Comparison of ENCODE assay signal across 1 cellular context in genomic region chr16:50367777-50368409, GRCh38.
TF ChIP-seq lines count a peak whose summit lies in the region.

No MANE protein-coding gene starts in this region.

TF ChIP-seq in liver, 16 proteins besides CTCF, POLR2A, EP300 and RAD21 (continued from another document):
- TF ChIP-seq ZBTB33 (IDR thresholded peaks at IDR 0.05) (no peak), SP1 (IDR thresholded peaks at IDR 0.05) (no peak)
